ENCODE assay signal across 1 cellular context in the genomic region with DNA sequence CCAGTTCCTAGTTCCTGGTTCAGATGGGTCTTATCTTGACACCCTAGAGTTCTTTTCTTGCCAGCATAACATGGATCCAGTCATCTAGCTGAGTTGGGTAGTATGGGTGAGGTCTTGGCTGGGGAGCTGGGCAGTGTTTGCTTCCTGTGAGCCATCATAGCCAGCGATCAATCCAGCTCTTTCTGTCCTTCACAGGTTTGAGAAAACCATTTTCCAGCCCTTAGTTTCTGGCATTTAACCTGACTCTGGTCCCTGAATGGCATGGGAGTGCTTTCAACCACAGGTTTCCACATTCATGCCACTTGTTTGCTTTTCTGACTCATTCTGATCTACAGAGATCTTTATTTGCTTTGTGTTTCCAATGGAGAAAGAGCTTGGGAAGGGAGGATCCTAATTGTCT.
TF ChIP-seq lines count a peak whose summit lies in the region.

No MANE protein-coding gene starts in this region.

TF ChIP-seq in HepG2, 621 proteins besides CTCF, POLR2A, EP300 and RAD21 (continued from another document):
- TF ChIP-seq, protein P1, sequence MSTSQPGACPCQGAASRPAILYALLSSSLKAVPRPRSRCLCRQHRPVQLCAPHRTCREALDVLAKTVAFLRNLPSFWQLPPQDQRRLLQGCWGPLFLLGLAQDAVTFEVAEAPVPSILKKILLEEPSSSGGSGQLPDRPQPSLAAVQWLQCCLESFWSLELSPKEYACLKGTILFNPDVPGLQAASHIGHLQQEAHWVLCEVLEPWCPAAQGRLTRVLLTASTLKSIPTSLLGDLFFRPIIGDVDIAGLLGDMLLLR (CRISPR knock-in tag; IDR thresholded peaks at IDR 0.05): no peak
- peak; percentile 94 for TF ChIP-seq FOSL2 (CRISPR knock-in tag; IDR thresholded peaks at IDR 0.05)
- 0 out of 2 replicates have a peak, but pooled peaks have one; percentile 29 for TF ChIP-seq JUND (CRISPR knock-in tag; IDR thresholded peaks at IDR 0.05)
- TF ChIP-seq, protein P2, sequence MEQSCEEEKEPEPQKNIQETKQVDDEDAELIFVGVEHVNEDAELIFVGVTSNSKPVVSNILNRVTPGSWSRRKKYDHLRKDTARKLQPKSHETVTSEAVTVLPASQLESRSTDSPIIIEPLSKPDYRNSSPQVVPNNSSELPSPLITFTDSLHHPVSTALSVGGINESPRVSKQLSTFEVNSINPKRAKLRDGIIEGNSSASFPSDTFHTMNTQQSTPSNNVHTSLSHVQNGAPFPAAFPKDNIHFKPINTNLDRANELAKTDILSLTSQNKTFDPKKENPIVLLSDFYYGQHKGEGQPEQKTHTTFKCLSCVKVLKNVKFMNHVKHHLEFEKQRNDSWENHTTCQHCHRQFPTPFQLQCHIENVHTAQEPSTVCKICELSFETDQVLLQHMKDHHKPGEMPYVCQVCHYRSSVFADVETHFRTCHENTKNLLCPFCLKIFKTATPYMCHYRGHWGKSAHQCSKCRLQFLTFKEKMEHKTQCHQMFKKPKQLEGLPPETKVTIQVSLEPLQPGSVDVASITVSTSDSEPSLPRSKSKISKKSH (CRISPR knock-in tag; IDR thresholded peaks at IDR 0.05; ENCODE audit: borderline replicate concordance): no peak
- TF ChIP-seq SRF (IDR thresholded peaks at IDR 0.05; ENCODE audit: low read depth, low read length): no peak
- TF ChIP-seq FOSL1 (CRISPR knock-in tag; IDR thresholded peaks at IDR 0.05; ENCODE audit: borderline replicate concordance): peak; percentile 72
- TF ChIP-seq, protein P3, sequence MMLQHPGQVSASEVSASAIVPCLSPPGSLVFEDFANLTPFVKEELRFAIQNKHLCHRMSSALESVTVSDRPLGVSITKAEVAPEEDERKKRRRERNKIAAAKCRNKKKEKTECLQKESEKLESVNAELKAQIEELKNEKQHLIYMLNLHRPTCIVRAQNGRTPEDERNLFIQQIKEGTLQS (CRISPR knock-in tag; IDR thresholded peaks at IDR 0.05): peak; percentile 53; the same call in 1 of the 2 replicates
- no peak for TF ChIP-seq FOXA1 (IDR thresholded peaks at IDR 0.05)
- peak; percentile 67 for TF ChIP-seq FOXA1 (CRISPR knock-in tag; IDR thresholded peaks at IDR 0.05)
- no peak for TF ChIP-seq EHMT2 (IDR thresholded peaks at IDR 0.05; ENCODE audit: borderline replicate concordance, low read depth, low read length)
- TF ChIP-seq, protein P4, sequence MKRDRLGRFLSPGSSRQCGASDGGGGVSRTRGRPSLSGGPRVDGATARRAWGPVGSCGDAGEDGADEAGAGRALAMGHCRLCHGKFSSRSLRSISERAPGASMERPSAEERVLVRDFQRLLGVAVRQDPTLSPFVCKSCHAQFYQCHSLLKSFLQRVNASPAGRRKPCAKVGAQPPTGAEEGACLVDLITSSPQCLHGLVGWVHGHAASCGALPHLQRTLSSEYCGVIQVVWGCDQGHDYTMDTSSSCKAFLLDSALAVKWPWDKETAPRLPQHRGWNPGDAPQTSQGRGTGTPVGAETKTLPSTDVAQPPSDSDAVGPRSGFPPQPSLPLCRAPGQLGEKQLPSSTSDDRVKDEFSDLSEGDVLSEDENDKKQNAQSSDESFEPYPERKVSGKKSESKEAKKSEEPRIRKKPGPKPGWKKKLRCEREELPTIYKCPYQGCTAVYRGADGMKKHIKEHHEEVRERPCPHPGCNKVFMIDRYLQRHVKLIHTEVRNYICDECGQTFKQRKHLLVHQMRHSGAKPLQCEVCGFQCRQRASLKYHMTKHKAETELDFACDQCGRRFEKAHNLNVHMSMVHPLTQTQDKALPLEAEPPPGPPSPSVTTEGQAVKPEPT (CRISPR knock-in tag; IDR thresholded peaks at IDR 0.05; ENCODE audit: low read depth): no peak
- peak; percentile 56 for TF ChIP-seq FOXA3 (CRISPR knock-in tag; IDR thresholded peaks at IDR 0.05)
- TF ChIP-seq ATM (IDR thresholded peaks at IDR 0.05; ENCODE audit: borderline replicate concordance): no peak
- TF ChIP-seq GATAD2A (CRISPR knock-in tag; IDR thresholded peaks at IDR 0.05): peak; percentile 22; the same call in 1 of the 2 replicates
- no peak for TF ChIP-seq PPARG (CRISPR knock-in tag; conservative IDR thresholded peaks at IDR 0.05)
- TF ChIP-seq, protein P5, sequence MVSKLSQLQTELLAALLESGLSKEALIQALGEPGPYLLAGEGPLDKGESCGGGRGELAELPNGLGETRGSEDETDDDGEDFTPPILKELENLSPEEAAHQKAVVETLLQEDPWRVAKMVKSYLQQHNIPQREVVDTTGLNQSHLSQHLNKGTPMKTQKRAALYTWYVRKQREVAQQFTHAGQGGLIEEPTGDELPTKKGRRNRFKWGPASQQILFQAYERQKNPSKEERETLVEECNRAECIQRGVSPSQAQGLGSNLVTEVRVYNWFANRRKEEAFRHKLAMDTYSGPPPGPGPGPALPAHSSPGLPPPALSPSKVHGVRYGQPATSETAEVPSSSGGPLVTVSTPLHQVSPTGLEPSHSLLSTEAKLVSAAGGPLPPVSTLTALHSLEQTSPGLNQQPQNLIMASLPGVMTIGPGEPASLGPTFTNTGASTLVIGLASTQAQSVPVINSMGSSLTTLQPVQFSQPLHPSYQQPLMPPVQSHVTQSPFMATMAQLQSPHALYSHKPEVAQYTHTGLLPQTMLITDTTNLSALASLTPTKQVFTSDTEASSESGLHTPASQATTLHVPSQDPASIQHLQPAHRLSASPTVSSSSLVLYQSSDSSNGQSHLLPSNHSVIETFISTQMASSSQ (IDR thresholded peaks at IDR 0.05; ENCODE audit: low read depth): no peak
- TF ChIP-seq, protein P5 (CRISPR knock-in tag; IDR thresholded peaks at IDR 0.05; ENCODE audit: borderline replicate concordance): no peak
- TF ChIP-seq ZNF644 (CRISPR knock-in tag; IDR thresholded peaks at IDR 0.05; ENCODE audit: low read depth): peak; percentile 89
- no peak for TF ChIP-seq PHB2 (IDR thresholded peaks at IDR 0.05; ENCODE audit: partially characterized antibody)
- TF ChIP-seq TEAD2 (CRISPR knock-in tag; IDR thresholded peaks at IDR 0.05): no peak
- TF ChIP-seq SIX4 (CRISPR knock-in tag; IDR thresholded peaks at IDR 0.05): no peak
- no peak for TF ChIP-seq ZBTB3 (CRISPR knock-in tag; IDR thresholded peaks at IDR 0.05; ENCODE audit: borderline replicate concordance, low read depth)
- TF ChIP-seq NR2C2 (CRISPR knock-in tag; IDR thresholded peaks at IDR 0.05; ENCODE audit: borderline replicate concordance): no peak
- TF ChIP-seq PTBP1 (IDR thresholded peaks at IDR 0.05; ENCODE audit: low read depth, low read length, poor library complexity, severe bottlenecking): no peak
- TF ChIP-seq CEBPB (IDR thresholded peaks at IDR 0.05; ENCODE audit: borderline replicate concordance, low read depth, low read length): peak; percentile 11; the same call in 1 of the 2 replicates
- TF ChIP-seq RELA (CRISPR knock-in tag; IDR thresholded peaks at IDR 0.05): no peak
- TF ChIP-seq, protein P6, sequence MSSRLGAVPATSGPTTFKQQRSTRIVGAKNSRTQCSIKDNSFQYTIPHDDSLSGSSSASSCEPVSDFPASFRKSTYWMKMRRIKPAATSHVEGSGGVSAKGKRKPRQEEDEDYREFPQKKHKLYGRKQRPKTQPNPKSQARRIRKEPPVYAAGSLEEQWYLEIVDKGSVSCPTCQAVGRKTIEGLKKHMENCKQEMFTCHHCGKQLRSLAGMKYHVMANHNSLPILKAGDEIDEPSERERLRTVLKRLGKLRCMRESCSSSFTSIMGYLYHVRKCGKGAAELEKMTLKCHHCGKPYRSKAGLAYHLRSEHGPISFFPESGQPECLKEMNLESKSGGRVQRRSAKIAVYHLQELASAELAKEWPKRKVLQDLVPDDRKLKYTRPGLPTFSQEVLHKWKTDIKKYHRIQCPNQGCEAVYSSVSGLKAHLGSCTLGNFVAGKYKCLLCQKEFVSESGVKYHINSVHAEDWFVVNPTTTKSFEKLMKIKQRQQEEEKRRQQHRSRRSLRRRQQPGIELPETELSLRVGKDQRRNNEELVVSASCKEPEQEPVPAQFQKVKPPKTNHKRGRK (CRISPR knock-in tag; IDR thresholded peaks at IDR 0.05): no peak
- TF ChIP-seq ZFP37 (CRISPR knock-in tag; IDR thresholded peaks at IDR 0.05; ENCODE audit: borderline replicate concordance): no peak
- TF ChIP-seq ZNF703 (CRISPR knock-in tag; IDR thresholded peaks at IDR 0.05; ENCODE audit: borderline replicate concordance): no peak
- TF ChIP-seq ZNF614 (CRISPR knock-in tag; IDR thresholded peaks at IDR 0.05; ENCODE audit: borderline replicate concordance): no peak
- TF ChIP-seq ZNF121 (CRISPR knock-in tag; IDR thresholded peaks at IDR 0.05): no peak
- TF ChIP-seq, protein P7, sequence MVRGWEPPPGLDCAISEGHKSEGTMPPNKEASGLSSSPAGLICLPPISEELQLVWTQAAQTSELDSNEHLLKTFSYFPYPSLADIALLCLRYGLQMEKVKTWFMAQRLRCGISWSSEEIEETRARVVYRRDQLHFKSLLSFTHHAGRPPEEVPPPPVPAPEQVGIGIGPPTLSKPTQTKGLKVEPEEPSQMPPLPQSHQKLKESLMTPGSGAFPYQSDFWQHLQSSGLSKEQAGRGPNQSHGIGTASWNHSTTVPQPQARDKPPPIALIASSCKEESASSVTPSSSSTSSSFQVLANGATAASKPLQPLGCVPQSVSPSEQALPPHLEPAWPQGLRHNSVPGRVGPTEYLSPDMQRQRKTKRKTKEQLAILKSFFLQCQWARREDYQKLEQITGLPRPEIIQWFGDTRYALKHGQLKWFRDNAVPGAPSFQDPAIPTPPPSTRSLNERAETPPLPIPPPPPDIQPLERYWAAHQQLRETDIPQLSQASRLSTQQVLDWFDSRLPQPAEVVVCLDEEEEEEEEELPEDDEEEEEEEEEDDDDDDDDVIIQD (CRISPR knock-in tag; IDR thresholded peaks at IDR 0.05; ENCODE audit: low read depth): no peak
- TF ChIP-seq ZNF570 (CRISPR knock-in tag; IDR thresholded peaks at IDR 0.05; ENCODE audit: borderline replicate concordance): no peak
- no peak for TF ChIP-seq KMT2A (CRISPR knock-in tag; IDR thresholded peaks at IDR 0.05)
- TF ChIP-seq ZNF615 (CRISPR knock-in tag; IDR thresholded peaks at IDR 0.05; ENCODE audit: borderline replicate concordance): no peak
TF ChIP-seq in HepG2: peak in this region for 10.
